In genomic region chr20:24382330-24382729, GRCh38 we compare ENCODE assay signal across 25 cellular contexts.
DNase-seq lines count a peak whose midpoint lies in the region; ATAC-seq and TF ChIP-seq lines count a peak whose summit lies in the region.
"Had no signal": no experiment of that assay in that cellular context is flagged by ENCODE, and none has a peak within 500 bp of the region (broad histone marks: within the 10 kb centered on the region; RNA-seq: fewer than 3 reads in every experiment).

No MANE protein-coding gene starts in this region.

- TF ChIP-seq POLR2A in heart left ventricle (IDR thresholded peaks at IDR 0.05), result no peak

- no peaks in the 10 kb centered on the region for H3K9me3 ChIP-seq in heart left ventricle

- peaks cover 0 to 7% (median 0%) of the 10 kb centered on the region in 12 donors for H3K4me1 ChIP-seq in heart left ventricle
- H3K4me1 ChIP-seq: parathyroid adenoma had no signal

- no peaks in the 10 kb centered on the region for H3K27me3 ChIP-seq in heart left ventricle

- no peaks in the 10 kb centered on the region for H3K36me3 ChIP-seq in heart left ventricle

- peak overlapping the region in 1 of 3 experiments; percentile 14 for H3K4me3 Mint-ChIP-seq in nephron
- H3K4me3 Mint-ChIP-seq in natural killer cell treated with Interleukin-12 subunit alpha and Interleukin-12 subunit beta and Interleukin-15 and Interleukin-18, amount 100 ng/mL, for 72 hours, result no peak overlapping the region
- H3K4me3 Mint-ChIP-seq: activated CD4-positive, alpha-beta T cell treated with anti-CD3 and anti-CD28 coated beads for 36 hours; activated CD8-positive, alpha-beta memory T cell treated with anti-CD3 and anti-CD28 coated beads, Interleukin-2, amount 10 ng/mL, durations not matched to agents 7 days and 5 days; H9; naive B cell; stimulated activated naive CD8-positive, alpha-beta T cell treated with anti-CD3 and anti-CD28 coated beads, Interleukin-15, amount 100 ng/mL, for 72 hours had no signal

- no peaks in the 10 kb centered on the region for H3K9me3 Mint-ChIP-seq in nephron
- no peaks in the 10 kb centered on the region for H3K9me3 Mint-ChIP-seq in natural killer cell treated with Interleukin-12 subunit alpha and Interleukin-12 subunit beta and Interleukin-15 and Interleukin-18, amount 100 ng/mL, for 72 hours
- H3K9me3 Mint-ChIP-seq: activated T-helper 2 cell treated with anti-CD3 and anti-CD28 coated beads, Interferon-gamma antibody, Interleukin-2, Interleukin-4, amounts not matched to agents 10 μg/mL and 5 μg/mL and 100 μg/mL, durations not matched to agents 14 hours and 24 hours and 36 hours; H9; stimulated activated naive CD8-positive, alpha-beta T cell treated with anti-CD3 and anti-CD28 coated beads, Interleukin-15, amount 100 ng/mL, for 72 hours had no signal

- ATAC-seq in heart left ventricle, result peak; percentile 80 to 86 (median 82)
- no peak for ATAC-seq in natural killer cell treated with Interleukin-12 subunit alpha and Interleukin-12 subunit beta and Interleukin-15 and Interleukin-18, amount 100 ng/mL, for 72 hours
- ATAC-seq: activated CD4-positive, alpha-beta T cell treated with anti-CD3 and anti-CD28 coated beads for 36 hours; activated CD8-positive, alpha-beta memory T cell treated with anti-CD3 and anti-CD28 coated beads, Interleukin-2, amount 10 ng/mL, durations not matched to agents 7 days and 5 days; esophagus mucosa; GM12878; Panc1; stimulated activated naive CD8-positive, alpha-beta T cell treated with anti-CD3 and anti-CD28 coated beads, Interleukin-15, amount 100 ng/mL, for 72 hours had no signal

- 56 to 66% (median 59%) methylated on average over 7 of the region's 7 CpGs for WGBS in heart left ventricle, 4 donors

- no peaks in the 10 kb centered on the region for H3K36me3 Mint-ChIP-seq in nephron (ENCODE audit: low read depth)
- H3K36me3 Mint-ChIP-seq in natural killer cell treated with Interleukin-12 subunit alpha and Interleukin-12 subunit beta and Interleukin-15 and Interleukin-18, amount 100 ng/mL, for 72 hours, result no peaks in the 10 kb centered on the region
- H3K36me3 Mint-ChIP-seq: activated CD8-positive, alpha-beta memory T cell treated with anti-CD3 and anti-CD28 coated beads, Interleukin-2, amount 10 ng/mL, durations not matched to agents 7 days and 5 days; naive B cell had no signal

- DNase-seq in heart left ventricle (peak in 2 of 5 donors; percentile 38 to 47), cardiac septum (ENCODE audit: low spot score) (no peak), ecto neural progenitor cell (ENCODE audit: low spot score) (peak; percentile 29), GM03348 (ENCODE audit: low spot score) (no peak), KG1 (lab: John Stamatoyannopoulos, UW) (no peak)
- DNase-seq in activated CD4-positive, CD25-positive, alpha-beta regulatory T cell (lab: John Stamatoyannopoulos, UW), result no peak
- no peak for DNase-seq in natural killer cell treated with Interleukin-12 subunit alpha and Interleukin-12 subunit beta and Interleukin-15 and Interleukin-18, amount 100 ng/mL, for 72 hours (ENCODE audit: low spot score)
- DNase-seq: activated CD4-positive, alpha-beta T cell treated with anti-CD3 and anti-CD28 coated beads for 36 hours; activated CD8-positive, alpha-beta memory T cell treated with anti-CD3 and anti-CD28 coated beads, Interleukin-2, amount 10 ng/mL, durations not matched to agents 7 days and 5 days; GF-D8; glutamatergic neuron; Kasumi-1; naive B cell; stimulated activated CD4-positive, alpha-beta T cell treated with anti-CD3 and anti-CD28 coated beads, Interleukin-4, amount 100 ng/mL, for 1 hour; stimulated activated naive CD8-positive, alpha-beta T cell treated with anti-CD3 and anti-CD28 coated beads, Interleukin-15, amount 100 ng/mL, for 72 hours had no signal

- H3K4me3 ChIP-seq in heart left ventricle, result no peak overlapping the region
- H3K4me3 ChIP-seq: GM12878, lung, skin epidermis had no signal

- H3K27ac Mint-ChIP-seq in nephron, result peak overlapping the region; percentile 72 to 83 (median 76)
- H3K27ac Mint-ChIP-seq in natural killer cell treated with Interleukin-12 subunit alpha and Interleukin-12 subunit beta and Interleukin-15 and Interleukin-18, amount 100 ng/mL, for 72 hours, result no peak overlapping the region
- H3K27ac Mint-ChIP-seq: activated CD4-positive, alpha-beta T cell treated with anti-CD3 and anti-CD28 coated beads for 36 hours; activated CD8-positive, alpha-beta memory T cell treated with anti-CD3 and anti-CD28 coated beads, Interleukin-2, amount 10 ng/mL, durations not matched to agents 7 days and 5 days; activated T-helper 2 cell treated with anti-CD3 and anti-CD28 coated beads, Interferon-gamma antibody, Interleukin-2, Interleukin-4, amounts not matched to agents 10 μg/mL and 5 μg/mL and 100 μg/mL, durations not matched to agents 14 hours and 24 hours and 36 hours; H9; stimulated activated naive CD8-positive, alpha-beta T cell treated with anti-CD3 and anti-CD28 coated beads, Interleukin-15, amount 100 ng/mL, for 72 hours had no signal

- TF ChIP-seq CTCF in heart left ventricle (IDR thresholded peaks at IDR 0.05) (no peak), nephron (IDR thresholded peaks at IDR 0.05; ENCODE audit: unreplicated experiment in 3 of 3) (no peak)

- no peak overlapping the region for H3K27ac ChIP-seq in heart left ventricle
- H3K27ac ChIP-seq: C4-2B, parathyroid adenoma, skin epidermis had no signal

- peaks cover 53% of the 10 kb centered on the region for H3K4me1 Mint-ChIP-seq in nephron
- no peaks in the 10 kb centered on the region for H3K4me1 Mint-ChIP-seq in natural killer cell treated with Interleukin-12 subunit alpha and Interleukin-12 subunit beta and Interleukin-15 and Interleukin-18, amount 100 ng/mL, for 72 hours (ENCODE audit: low read depth in 2 of 2)
- H3K4me1 Mint-ChIP-seq: activated CD8-positive, alpha-beta memory T cell treated with anti-CD3 and anti-CD28 coated beads, Interleukin-2, amount 10 ng/mL, durations not matched to agents 7 days and 5 days; naive B cell; stimulated activated naive CD8-positive, alpha-beta T cell treated with anti-CD3 and anti-CD28 coated beads, Interleukin-15, amount 100 ng/mL, for 72 hours had no signal

- peaks cover 14% of the 10 kb centered on the region for H3K27me3 Mint-ChIP-seq in nephron (ENCODE audit: low read depth)
- H3K27me3 Mint-ChIP-seq in natural killer cell treated with Interleukin-12 subunit alpha and Interleukin-12 subunit beta and Interleukin-15 and Interleukin-18, amount 100 ng/mL, for 72 hours, result peaks cover 5 to 14% of the 10 kb centered on the region in 2 donors
- H3K27me3 Mint-ChIP-seq: activated CD4-positive, alpha-beta T cell treated with anti-CD3 and anti-CD28 coated beads for 36 hours; activated CD8-positive, alpha-beta memory T cell treated with anti-CD3 and anti-CD28 coated beads, Interleukin-2, amount 10 ng/mL, durations not matched to agents 7 days and 5 days; stimulated activated naive CD8-positive, alpha-beta T cell treated with anti-CD3 and anti-CD28 coated beads, Interleukin-15, amount 100 ng/mL, for 72 hours had no signal

- intact Hi-C loops in heart left ventricle (cut with DNase I) (no loop called here), cardiac septum (cut with DNase I) (no loop called here)

Comparison
In these comparisons a context has a peak if more than half of its experiments do, and no peak if none do; other contexts are left out.
1. ATAC-seq: peak in heart left ventricle (4 of 4); none in natural killer cell treated with Interleukin-12 subunit alpha and Interleukin-12 subunit beta and Interleukin-15 and Interleukin-18, amount 100 ng/mL, for 72 hours (0 of 2).
2. H3K27ac Mint-ChIP-seq: peak in nephron (3 of 3); none in natural killer cell treated with Interleukin-12 subunit alpha and Interleukin-12 subunit beta and Interleukin-15 and Interleukin-18, amount 100 ng/mL, for 72 hours (0 of 2).